Comparison of ENCODE assay signal across 18 cellular contexts in the genomic region with DNA sequence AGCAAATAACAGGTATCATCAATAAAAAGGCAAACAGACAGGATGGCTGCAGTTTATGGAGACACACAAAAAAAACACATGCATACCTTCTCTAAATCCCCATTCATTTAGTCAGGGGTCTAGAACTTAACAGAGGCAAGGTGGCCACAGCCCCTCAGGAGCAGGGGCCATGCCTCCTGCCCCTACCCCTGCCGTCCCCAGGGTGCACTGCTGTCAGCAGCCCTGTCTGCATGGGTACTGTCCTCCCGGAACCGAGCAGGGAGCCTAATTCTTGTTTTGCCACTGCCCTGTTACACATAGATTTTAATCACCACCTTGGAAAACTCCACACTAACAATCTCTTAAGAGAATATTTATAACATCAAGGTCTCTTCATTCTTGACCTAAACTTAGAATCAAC. TPM values are rescaled to one million over a fixed set of nuclear protein-coding genes. Genes with fewer than 3 reads are reported as not detected.
"Had no signal": no experiment of that assay in that cellular context is flagged by ENCODE, and none has a peak within 500 bp of the region (broad histone marks: within the 10 kb centered on the region; RNA-seq: fewer than 3 reads in every experiment).

No MANE protein-coding gene starts in this region.

- H3K9me3 Mint-ChIP-seq: activated CD8-positive, alpha-beta T cell treated with anti-CD3 and anti-CD28 coated beads for 36 hours; activated naive CD8-positive, alpha-beta T cell treated with anti-CD3 and anti-CD28 coated beads, Interleukin-2, amount 50 U/mL, for 24 hours; activated T-helper 1 cell treated with anti-CD3 and anti-CD28 coated beads, Interleukin-12 subunit alpha, Interleukin-12 subunit beta, Interleukin-2, Interleukin-4 antibody, amounts not matched to agents 30 ng/mL and 10 ng/mL and 1 ng/mL, durations not matched to agents 14 hours and 24 hours and 36 hours; central memory CD8-positive, alpha-beta T cell; natural killer cell; T-cell had no signal

- H3K27me3 ChIP-seq: sigmoid colon, stomach, tibial nerve had no signal

- H3K27ac ChIP-seq: lower lobe of right lung, tibial nerve, WERI-Rb-1 had no signal

- DNase-seq: activated CD4-positive, alpha-beta T cell treated with anti-CD3 and anti-CD28 coated beads for 36 hours; activated CD8-positive, alpha-beta memory T cell treated with anti-CD3 and anti-CD28 coated beads, Interleukin-2, amount 50 U/mL, for 48 hours; activated CD8-positive, alpha-beta T cell treated with anti-CD3 and anti-CD28 coated beads for 36 hours; activated naive CD4-positive, alpha-beta T cell; activated naive CD8-positive, alpha-beta T cell treated with anti-CD3 and anti-CD28 coated beads, Interleukin-2, amount 50 U/mL, for 24 hours; lower lobe of right lung; mucosa of descending colon; natural killer cell; sigmoid colon; stimulated activated CD4-positive, alpha-beta T cell treated with anti-CD3 and anti-CD28 coated beads, Interleukin-4, amount 100 ng/mL, for 4 hours; stomach; T-cell; WERI-Rb-1 had no signal

- H3K27me3 Mint-ChIP-seq: activated CD8-positive, alpha-beta T cell treated with anti-CD3 and anti-CD28 coated beads for 36 hours; activated naive CD8-positive, alpha-beta T cell treated with anti-CD3 and anti-CD28 coated beads, Interleukin-2, amount 50 U/mL, for 24 hours; T-cell had no signal

- H3K36me3 ChIP-seq: lower lobe of right lung, sigmoid colon, stomach, tibial nerve, WERI-Rb-1 had no signal

- H3K27ac Mint-ChIP-seq: activated CD4-positive, alpha-beta T cell treated with anti-CD3 and anti-CD28 coated beads for 36 hours; activated CD8-positive, alpha-beta T cell treated with anti-CD3 and anti-CD28 coated beads for 36 hours; activated naive CD8-positive, alpha-beta T cell treated with anti-CD3 and anti-CD28 coated beads, Interleukin-2, amount 50 U/mL, for 24 hours; activated T-helper 1 cell treated with anti-CD3 and anti-CD28 coated beads, Interleukin-12 subunit alpha, Interleukin-12 subunit beta, Interleukin-2, Interleukin-4 antibody, amounts not matched to agents 30 ng/mL and 10 ng/mL and 1 ng/mL, durations not matched to agents 14 hours and 24 hours and 36 hours; natural killer cell; T-cell had no signal

- H3K4me3 ChIP-seq: lower lobe of right lung, mucosa of descending colon, stomach, tibial nerve had no signal

- H3K4me3 Mint-ChIP-seq: activated CD4-positive, alpha-beta T cell treated with anti-CD3 and anti-CD28 coated beads for 36 hours; activated CD8-positive, alpha-beta T cell treated with anti-CD3 and anti-CD28 coated beads for 36 hours; activated naive CD8-positive, alpha-beta T cell treated with anti-CD3 and anti-CD28 coated beads, Interleukin-2, amount 50 U/mL, for 24 hours; activated T-helper 1 cell treated with anti-CD3 and anti-CD28 coated beads, Interleukin-12 subunit alpha, Interleukin-12 subunit beta, Interleukin-2, Interleukin-4 antibody, amounts not matched to agents 30 ng/mL and 10 ng/mL and 1 ng/mL, durations not matched to agents 14 hours and 24 hours and 36 hours; central memory CD8-positive, alpha-beta T cell; natural killer cell; T-cell had no signal

- H3K9me3 ChIP-seq: lower lobe of right lung, mucosa of descending colon, sigmoid colon, stomach, tibial nerve had no signal

- ATAC-seq: activated CD4-positive, alpha-beta T cell treated with anti-CD3 and anti-CD28 coated beads for 36 hours; activated CD8-positive, alpha-beta T cell treated with anti-CD3 and anti-CD28 coated beads for 36 hours; activated naive CD8-positive, alpha-beta T cell treated with anti-CD3 and anti-CD28 coated beads, Interleukin-2, amount 50 U/mL, for 24 hours; esophagus mucosa; lower lobe of right lung; mucosa of descending colon; natural killer cell; T-cell had no signal

- H3K36me3 Mint-ChIP-seq: natural killer cell, T-cell had no signal

RNA-seq across cellular contexts. Expression of a gene that starts 39.0 kb away (rescaled TPM):
- total RNA-seq: activated CD4-positive, alpha-beta T cell treated with anti-CD3 and anti-CD28 coated beads for 36 hours; activated CD8-positive, alpha-beta T cell treated with anti-CD3 and anti-CD28 coated beads for 36 hours; activated T-helper 1 cell treated with anti-CD3 and anti-CD28 coated beads, Interleukin-12 subunit alpha, Interleukin-12 subunit beta, Interleukin-2, Interleukin-4 antibody, amounts not matched to agents 30 ng/mL and 10 ng/mL and 1 ng/mL, durations not matched to agents 14 hours and 24 hours and 36 hours; natural killer cell; pulmonary artery endothelial cell had no signal
